Comparison of ENCODE assay signal across 8 cellular contexts in the genomic region with DNA sequence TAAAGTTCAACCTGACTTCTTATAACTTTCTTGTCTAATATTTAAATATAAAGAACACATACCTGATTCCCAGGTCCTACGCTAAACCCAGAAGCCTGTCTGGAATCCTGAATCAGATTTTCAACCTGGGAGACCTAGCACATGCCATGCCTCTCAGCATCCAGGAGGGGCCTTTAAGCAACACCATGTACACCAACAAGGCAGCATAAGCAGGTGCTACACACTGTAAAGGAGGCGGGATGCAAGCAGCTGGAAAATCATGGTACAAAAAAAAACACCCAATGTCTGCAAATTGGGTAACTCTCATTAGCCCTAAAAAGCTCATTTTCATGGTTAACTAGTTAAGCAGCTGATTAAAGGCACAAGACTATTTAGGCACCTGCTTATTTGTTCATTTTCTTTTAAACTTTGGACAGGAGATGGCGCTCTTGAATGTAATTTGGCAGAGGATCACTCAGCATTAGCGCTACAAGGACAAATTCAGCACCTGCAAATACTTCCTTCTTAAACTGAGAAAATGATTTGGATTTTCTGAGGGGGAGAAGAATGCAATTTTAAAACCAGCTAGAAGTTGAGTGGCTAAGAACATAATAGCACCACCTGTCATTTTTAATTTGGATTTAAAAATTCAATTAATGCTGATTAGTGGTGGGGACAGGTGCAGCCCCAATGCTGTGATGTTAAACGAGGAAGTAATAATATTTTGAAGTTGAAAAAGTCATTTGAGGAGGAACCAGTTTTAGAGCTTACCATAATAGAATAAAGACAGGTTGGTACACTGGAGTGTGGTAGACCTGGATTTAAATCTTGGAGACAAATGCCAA.
DNase-seq lines count a peak whose midpoint lies in the region; ATAC-seq and TF ChIP-seq lines count a peak whose summit lies in the region.

No MANE protein-coding gene starts in this region.

- intact Hi-C loops in esophagus squamous epithelium (cut with DNase I) = loop anchor here (10.0 kb wide), 1 partner anchor 472 kb away; no protein-coding TSS in a partner anchor

- H3K4me3 Mint-ChIP-seq in activated T-cell treated with anti-CD3 and anti-CD28 coated beads, Interleukin-2, amount 50 U/mL, for 4 hours = no peak overlapping the region
- H3K4me3 Mint-ChIP-seq in activated T-cell treated with anti-CD3 and anti-CD28 coated beads, Interleukin-2, amount 50 U/mL, for 24 hours = no peak overlapping the region

- no peaks in the 10 kb centered on the region for H3K79me2 ChIP-seq in parathyroid adenoma

- 26 to 29% methylated on average over 5 of the region's 5 CpGs for WGBS in esophagus squamous epithelium, 2 donors

- H3K9me3 ChIP-seq in esophagus squamous epithelium (no peaks in the 10 kb centered on the region), parathyroid adenoma (ENCODE audit: control insufficient read depth, low read length) (no peaks in the 10 kb centered on the region), MG63 (no peaks in the 10 kb centered on the region)

- no peaks in the 10 kb centered on the region for H3K9me3 Mint-ChIP-seq in activated T-cell treated with anti-CD3 and anti-CD28 coated beads, Interleukin-2, amount 50 U/mL, for 4 hours
- no peaks in the 10 kb centered on the region for H3K9me3 Mint-ChIP-seq in activated T-cell treated with anti-CD3 and anti-CD28 coated beads, Interleukin-2, amount 50 U/mL, for 24 hours

- H3K27me3 Mint-ChIP-seq in activated T-cell treated with anti-CD3 and anti-CD28 coated beads, Interleukin-2, amount 50 U/mL, for 4 hours (ENCODE audit: low read depth) = peaks cover 7% of the 10 kb centered on the region
- H3K27me3 Mint-ChIP-seq in activated T-cell treated with anti-CD3 and anti-CD28 coated beads, Interleukin-2, amount 50 U/mL, for 24 hours = peaks cover 2% of the 10 kb centered on the region

- H3K36me3 ChIP-seq in esophagus squamous epithelium = no peaks in the 10 kb centered on the region
- H3K36me3 ChIP-seq in parathyroid adenoma (ENCODE audit: control insufficient read depth, insufficient read depth, low read length) = no peaks in the 10 kb centered on the region
- no peaks in the 10 kb centered on the region for H3K36me3 ChIP-seq in MG63

- H2AFZ ChIP-seq in parathyroid adenoma = no peak overlapping the region

- peaks cover 0 to 12% (median 0%) of the 10 kb centered on the region in 4 donors for H3K27me3 ChIP-seq in esophagus squamous epithelium
- no peaks in the 10 kb centered on the region for H3K27me3 ChIP-seq in parathyroid adenoma (ENCODE audit: control insufficient read depth, insufficient read depth, low read length)
- no peaks in the 10 kb centered on the region for H3K27me3 ChIP-seq in MG63

- no peak overlapping the region for H3K9ac ChIP-seq in parathyroid adenoma

- H3K27ac ChIP-seq in esophagus squamous epithelium (no peak overlapping the region), parathyroid adenoma (no peak overlapping the region)

- no peaks in the 10 kb centered on the region for H3K36me3 Mint-ChIP-seq in activated T-cell treated with anti-CD3 and anti-CD28 coated beads, Interleukin-2, amount 50 U/mL, for 4 hours (ENCODE audit: insufficient read depth)
- H3K36me3 Mint-ChIP-seq in activated T-cell treated with anti-CD3 and anti-CD28 coated beads, Interleukin-2, amount 50 U/mL, for 24 hours (ENCODE audit: low read depth) = no peaks in the 10 kb centered on the region

- no peak for DNase-seq in activated T-cell treated with anti-CD3 and anti-CD28 coated beads, Interleukin-2, amount 50 U/mL, for 4 hours
- DNase-seq in activated T-cell treated with anti-CD3 and anti-CD28 coated beads, Interleukin-2, amount 50 U/mL, for 24 hours = no peak
- peak; percentile 74 for DNase-seq in NCI-H128 (lab: John Stamatoyannopoulos, UW; ENCODE audit: unreplicated experiment)
- DNase-seq in SK-N-DZ (ENCODE audit: low spot score) = peak; percentile 56
- DNase-seq in esophagus squamous epithelium (lab: John Stamatoyannopoulos, UW) = no peak
- no peak for DNase-seq in MG63

- ATAC-seq in activated T-cell treated with anti-CD3 and anti-CD28 coated beads, Interleukin-2, amount 50 U/mL, for 4 hours = peak; percentile 56 to 58
- ATAC-seq in GM21529 (IDR thresholded peaks at IDR 0.05; ENCODE audit: unreplicated experiment) = peak; percentile 66

- no peaks in the 10 kb centered on the region for H3K4me1 ChIP-seq in esophagus squamous epithelium
- H3K4me1 ChIP-seq in parathyroid adenoma = no peaks in the 10 kb centered on the region

- H3K4me3 ChIP-seq in esophagus squamous epithelium (no peak overlapping the region), parathyroid adenoma (ENCODE audit: low read depth, low read length) (no peak overlapping the region), MG63 (no peak overlapping the region)

- H3K4me2 ChIP-seq in parathyroid adenoma (ENCODE audit: low read length) = no peak overlapping the region

- no peak overlapping the region for H3K27ac Mint-ChIP-seq in activated T-cell treated with anti-CD3 and anti-CD28 coated beads, Interleukin-2, amount 50 U/mL, for 24 hours

- TF ChIP-seq CTCF in esophagus squamous epithelium (IDR thresholded peaks at IDR 0.05) (peak; percentile 25 to 62 (median 37)), parathyroid adenoma (IDR thresholded peaks at IDR 0.05) (peak; percentile 17)

- no peak for TF ChIP-seq POLR2A in esophagus squamous epithelium (IDR thresholded peaks at IDR 0.05)

- H3K4me1 Mint-ChIP-seq in activated T-cell treated with anti-CD3 and anti-CD28 coated beads, Interleukin-2, amount 50 U/mL, for 4 hours (ENCODE audit: low read depth) = peaks cover 6% of the 10 kb centered on the region
- peaks cover 8% of the 10 kb centered on the region for H3K4me1 Mint-ChIP-seq in activated T-cell treated with anti-CD3 and anti-CD28 coated beads, Interleukin-2, amount 50 U/mL, for 24 hours (ENCODE audit: low read depth)

Comparison
In these comparisons a context has a peak if more than half of its experiments do, and no peak if none do; other contexts are left out.
1. DNase-seq: peak in NCI-H128 (single experiment) and SK-N-DZ (single experiment); none in activated T-cell treated with anti-CD3 and anti-CD28 coated beads, Interleukin-2, amount 50 U/mL, for 4 hours (single experiment), activated T-cell treated with anti-CD3 and anti-CD28 coated beads, Interleukin-2, amount 50 U/mL, for 24 hours (single experiment), esophagus squamous epithelium (single experiment) and MG63 (single experiment).